24 cellular contexts compared by ENCODE assay signal in the genomic region with DNA sequence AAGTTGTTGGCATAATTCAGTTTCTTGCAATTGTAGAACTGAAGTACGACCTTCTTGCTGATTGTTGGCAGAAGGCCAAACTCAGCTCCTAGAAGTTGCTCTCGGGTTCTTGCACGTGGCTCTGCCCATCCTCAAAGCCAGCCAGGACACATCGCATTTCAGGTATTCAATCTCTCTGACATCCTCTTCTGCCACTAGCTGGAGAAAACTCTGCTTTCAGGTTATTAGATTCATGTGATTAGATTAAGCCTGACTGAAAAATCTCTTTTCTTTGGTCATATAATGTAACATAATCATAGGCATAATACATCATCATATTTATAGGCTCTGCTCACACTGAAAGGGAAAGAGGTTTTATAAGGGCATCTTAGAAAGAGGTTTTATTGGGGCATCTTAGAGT.
"Had no signal": no experiment of that assay in that cellular context is flagged by ENCODE, and none has a peak within 500 bp of the region (broad histone marks: within the 10 kb centered on the region; RNA-seq: fewer than 3 reads in every experiment).

No MANE protein-coding gene starts in this region.

- DNase-seq: activated B cell treated with CpG ODN at 0.5 μM for 24 hours; activated CD4-positive, alpha-beta memory T cell treated with anti-CD3 and anti-CD28 coated beads, Interleukin-2, amount 10 ng/mL, durations not matched to agents 7 days and 5 days; activated CD4-positive, alpha-beta T cell treated with anti-CD3 and anti-CD28 coated beads for 1 hour; activated CD4-positive, alpha-beta T cell treated with anti-CD3 and anti-CD28 coated beads, Interleukin-2, amount 10 ng/mL, durations not matched to agents 7 days and 5 days; activated gamma-delta T cell; activated naive CD4-positive, alpha-beta T cell treated with anti-CD3 and anti-CD28 coated beads for 36 hours; activated T-cell treated with anti-CD3 and anti-CD28 coated beads for 4 hours; activated T-cell treated with anti-CD3 and anti-CD28 coated beads, Interleukin-2, amount 50 U/mL, for 48 hours; brain microvascular endothelial cell; cerebellar nuclear complex; Karpas-422; MM.1S; NCI-H1105; NCI-H1436; NCI-H187; NCI-H2081 treated with DMSO at 0.1 percent for 48 hours; NCI-H2171 treated with DMSO at 0.1 percent for 48 hours; NCI-H510A treated with DMSO at 0.1 percent for 48 hours; Peyer's patch; Right ventricle myocardium superior; T-cell; T-helper 2 cell; T1000 had no signal

- H3K4me3 ChIP-seq: Peyer's patch, SJSA1 had no signal
